8 cellular contexts compared by ENCODE assay signal in genomic region chr15:101578443-101578894, GRCh38.
DNase-seq lines count a peak whose midpoint lies in the region; ATAC-seq, FAIRE-seq and TF ChIP-seq lines count a peak whose summit lies in the region.

No MANE protein-coding gene starts in this region.

- no peak overlapping the region for H3K4me3 ChIP-seq in tibial artery

- FAIRE-seq in RCC 7860 (lab: Jason Lieb, UNC) = no peak

- no peaks in the 10 kb centered on the region for H3K9me3 ChIP-seq in tibial artery

- intact Hi-C loops in tibial artery (cut with DNase I; ENCODE audit: low total_unique reads) = no loop called here

- ATAC-seq in esophagus mucosa (peak; percentile 56), omental fat pad (ENCODE audit: low FRiP score) (peak; percentile 23)

- DNase-seq in 8988T (peak; percentile 48), GM04504 (ENCODE audit: low read depth) (peak; percentile 5), NCI-H69 (lab: John Stamatoyannopoulos, UW) (peak; percentile 26), omental fat pad (ENCODE audit: low spot score) (no peak), tibial artery (no peak), RCC 7860 (ENCODE audit: low spot score) (no peak)
- no peak for DNase-seq in stimulated activated CD8-positive, alpha-beta memory T cell treated with anti-CD3 and anti-CD28 coated beads, Interleukin-4, amount 100 ng/mL, for 48 hours

- H3K27ac ChIP-seq in tibial artery = no peak overlapping the region

- H3K36me3 ChIP-seq in tibial artery = no peaks in the 10 kb centered on the region

- H3K4me1 ChIP-seq in tibial artery = no peaks in the 10 kb centered on the region

- no peak for TF ChIP-seq CTCF in omental fat pad (IDR thresholded peaks at IDR 0.05)
- TF ChIP-seq CTCF in tibial artery (IDR thresholded peaks at IDR 0.05) = no peak

- H3K27me3 ChIP-seq in tibial artery = peaks cover 0 to 13% of the 10 kb centered on the region in 2 donors

Comparison
In these comparisons a context has a peak if more than half of its experiments do, and no peak if none do; other contexts are left out.
1. DNase-seq: peak in 8988T (single experiment), GM04504 (single experiment) and NCI-H69 (single experiment); none in omental fat pad (single experiment), tibial artery (0 of 2), stimulated activated CD8-positive, alpha-beta memory T cell treated with anti-CD3 and anti-CD28 coated beads, Interleukin-4, amount 100 ng/mL, for 48 hours (single experiment) and RCC 7860 (single experiment).